30 cellular contexts compared by ENCODE assay signal in genomic region chr6:15160812-15161211, GRCh38.
"Had no signal": no experiment of that assay in that cellular context is flagged by ENCODE, and none has a peak within 500 bp of the region (broad histone marks: within the 10 kb centered on the region; RNA-seq: fewer than 3 reads in every experiment).

No MANE protein-coding gene starts in this region.

- H3K4me3 ChIP-seq: colonic mucosa, heart left ventricle, psoas muscle, right atrium auricular region, thoracic aorta, uterus had no signal

- H3K27ac ChIP-seq: colonic mucosa, foreskin keratinocyte, heart left ventricle, parathyroid adenoma, psoas muscle, right atrium auricular region, thoracic aorta, uterus had no signal

- H3K36me3 Mint-ChIP-seq: activated CD8-positive, alpha-beta memory T cell treated with anti-CD3 and anti-CD28 coated beads, Interleukin-2, amount 10 ng/mL, durations not matched to agents 7 days and 5 days; activated naive CD4-positive, alpha-beta T cell treated with anti-CD3 and anti-CD28 coated beads, Interleukin-2, amount 50 U/mL, for 24 hours; immature natural killer cell; naive thymus-derived CD4-positive, alpha-beta T cell; type B pancreatic cell had no signal

- H3K9ac ChIP-seq: parathyroid adenoma had no signal

- H3K27me3 ChIP-seq: colonic mucosa, foreskin keratinocyte, heart left ventricle, right atrium auricular region, uterus had no signal

- H3K4me1 ChIP-seq: colonic mucosa, foreskin keratinocyte, heart left ventricle, parathyroid adenoma, psoas muscle, right atrium auricular region, uterus had no signal

- H3K4me3 Mint-ChIP-seq: activated CD4-positive, alpha-beta T cell treated with anti-CD3 and anti-CD28 coated beads for 36 hours; activated CD8-positive, alpha-beta memory T cell treated with anti-CD3 and anti-CD28 coated beads, Interleukin-2, amount 10 ng/mL, durations not matched to agents 7 days and 5 days; activated CD8-positive, alpha-beta T cell treated with anti-CD3 and anti-CD28 coated beads, Interleukin-2, amount 10 ng/mL, durations not matched to agents 7 days and 5 days; activated naive CD4-positive, alpha-beta T cell treated with anti-CD3 and anti-CD28 coated beads, Interleukin-2, amount 50 U/mL, for 24 hours; activated naive CD8-positive, alpha-beta T cell treated with anti-CD3 and anti-CD28 coated beads, Interleukin-2, amount 50 U/mL, for 24 hours; immature natural killer cell; naive thymus-derived CD4-positive, alpha-beta T cell; neural crest cell; type B pancreatic cell had no signal

- H3K36me3 ChIP-seq: colonic mucosa, heart left ventricle, right atrium auricular region, thoracic aorta, uterus had no signal

- ATAC-seq: activated CD4-positive, alpha-beta T cell treated with anti-CD3 and anti-CD28 coated beads for 36 hours; activated CD8-positive, alpha-beta memory T cell treated with anti-CD3 and anti-CD28 coated beads, Interleukin-2, amount 10 ng/mL, durations not matched to agents 7 days and 5 days; activated CD8-positive, alpha-beta T cell treated with anti-CD3 and anti-CD28 coated beads, Interleukin-2, amount 10 ng/mL, durations not matched to agents 7 days and 5 days; activated naive CD8-positive, alpha-beta T cell treated with anti-CD3 and anti-CD28 coated beads, Interleukin-2, amount 50 U/mL, for 24 hours; foreskin keratinocyte; heart left ventricle; left colon; naive thymus-derived CD4-positive, alpha-beta T cell; psoas muscle; stimulated activated naive CD8-positive, alpha-beta T cell treated with anti-CD3 and anti-CD28 coated beads, Interleukin-15, Interleukin-2, amounts not matched to agents 100 U/mL and 50 U/mL, for 24 hours had no signal

- H3K27me3 Mint-ChIP-seq: activated CD8-positive, alpha-beta memory T cell treated with anti-CD3 and anti-CD28 coated beads, Interleukin-2, amount 10 ng/mL, durations not matched to agents 7 days and 5 days; activated naive CD4-positive, alpha-beta T cell treated with anti-CD3 and anti-CD28 coated beads, Interleukin-2, amount 50 U/mL, for 24 hours; activated naive CD8-positive, alpha-beta T cell treated with anti-CD3 and anti-CD28 coated beads, Interleukin-2, amount 50 U/mL, for 24 hours; naive thymus-derived CD4-positive, alpha-beta T cell; type B pancreatic cell had no signal

- FAIRE-seq: bronchial epithelial cell, endometrium, kidney had no signal

- H3K4me1 Mint-ChIP-seq: activated CD4-positive, alpha-beta T cell treated with anti-CD3 and anti-CD28 coated beads for 36 hours; activated CD8-positive, alpha-beta memory T cell treated with anti-CD3 and anti-CD28 coated beads, Interleukin-2, amount 10 ng/mL, durations not matched to agents 7 days and 5 days; activated naive CD4-positive, alpha-beta T cell treated with anti-CD3 and anti-CD28 coated beads, Interleukin-2, amount 50 U/mL, for 24 hours; activated naive CD8-positive, alpha-beta T cell treated with anti-CD3 and anti-CD28 coated beads, Interleukin-2, amount 50 U/mL, for 24 hours; immature natural killer cell; naive thymus-derived CD4-positive, alpha-beta T cell had no signal

- H3K9me3 ChIP-seq: colonic mucosa, heart left ventricle, psoas muscle, right atrium auricular region, thoracic aorta, uterus had no signal

- H3K79me2 ChIP-seq: parathyroid adenoma had no signal

- H3K9me3 Mint-ChIP-seq: activated naive CD4-positive, alpha-beta T cell treated with anti-CD3 and anti-CD28 coated beads, Interleukin-2, amount 50 U/mL, for 24 hours; activated naive CD8-positive, alpha-beta T cell treated with anti-CD3 and anti-CD28 coated beads, Interleukin-2, amount 50 U/mL, for 24 hours; activated T-helper 2 cell treated with anti-CD3 and anti-CD28 coated beads, Interferon-gamma antibody, Interleukin-2, Interleukin-4, amounts not matched to agents 10 μg/mL and 5 μg/mL and 100 μg/mL, durations not matched to agents 14 hours and 24 hours and 36 hours; immature natural killer cell; naive thymus-derived CD4-positive, alpha-beta T cell; neural crest cell; type B pancreatic cell had no signal

- H2AFZ ChIP-seq: parathyroid adenoma had no signal

- H3K27ac Mint-ChIP-seq: activated CD4-positive, alpha-beta T cell treated with anti-CD3 and anti-CD28 coated beads for 36 hours; activated CD8-positive, alpha-beta memory T cell treated with anti-CD3 and anti-CD28 coated beads, Interleukin-2, amount 10 ng/mL, durations not matched to agents 7 days and 5 days; activated CD8-positive, alpha-beta T cell treated with anti-CD3 and anti-CD28 coated beads, Interleukin-2, amount 10 ng/mL, durations not matched to agents 7 days and 5 days; activated naive CD8-positive, alpha-beta T cell treated with anti-CD3 and anti-CD28 coated beads, Interleukin-2, amount 50 U/mL, for 24 hours; activated T-helper 2 cell treated with anti-CD3 and anti-CD28 coated beads, Interferon-gamma antibody, Interleukin-2, Interleukin-4, amounts not matched to agents 10 μg/mL and 5 μg/mL and 100 μg/mL, durations not matched to agents 14 hours and 24 hours and 36 hours; immature natural killer cell; naive thymus-derived CD4-positive, alpha-beta T cell; type B pancreatic cell had no signal

- DNase-seq: activated CD4-positive, alpha-beta T cell treated with anti-CD3 and anti-CD28 coated beads for 36 hours; activated CD4-positive, CD25-positive, alpha-beta regulatory T cell; activated CD8-positive, alpha-beta memory T cell treated with anti-CD3 and anti-CD28 coated beads, Interleukin-2, amount 10 ng/mL, durations not matched to agents 7 days and 5 days; activated CD8-positive, alpha-beta T cell treated with anti-CD3 and anti-CD28 coated beads, Interleukin-2, amount 10 ng/mL, durations not matched to agents 7 days and 5 days; activated naive CD8-positive, alpha-beta T cell treated with anti-CD3 and anti-CD28 coated beads, Interleukin-2, amount 50 U/mL, for 24 hours; activated T-cell treated with anti-CD3 and anti-CD28 coated beads, Interleukin-2, amount 50 U/mL, for 48 hours; colonic mucosa; effector CD8-positive, alpha-beta T cell; foreskin keratinocyte; heart left ventricle; hypothalamus; immature natural killer cell; kidney; left colon; mammary epithelial cell; naive thymus-derived CD4-positive, alpha-beta T cell; occipital lobe; psoas muscle; stimulated activated CD4-positive, alpha-beta T cell treated with anti-CD3 and anti-CD28 coated beads, Interleukin-2, amount 100 ng/mL, for 48 hours; stimulated activated naive CD8-positive, alpha-beta T cell treated with anti-CD3 and anti-CD28 coated beads, Interleukin-15, Interleukin-2, amounts not matched to agents 100 U/mL and 50 U/mL, for 24 hours; uterus had no signal
